1 cellular context compared by ENCODE assay signal in genomic region chr10:50219646-50220045, GRCh38.
A peak's percentile ranks its signal among the peaks of the same experiment; 100 is the strongest.
TF ChIP-seq lines count a peak whose summit lies in the region.

No MANE protein-coding gene starts in this region.

TF ChIP-seq in HepG2, 621 proteins besides CTCF, POLR2A, EP300 and RAD21 (continued from another document and continues in another):
- no peak for TF ChIP-seq ZNF337 (CRISPR knock-in tag; IDR thresholded peaks at IDR 0.05; ENCODE audit: borderline replicate concordance, low read depth)
- no peak for TF ChIP-seq ZBTB2 (CRISPR knock-in tag; IDR thresholded peaks at IDR 0.05; ENCODE audit: low read depth)
- no peak for TF ChIP-seq SIX4 (CRISPR knock-in tag; IDR thresholded peaks at IDR 0.05)
- TF ChIP-seq CREB3 (CRISPR knock-in tag; IDR thresholded peaks at IDR 0.05), result no peak
- peak; percentile 93 for TF ChIP-seq PPARG (CRISPR knock-in tag; conservative IDR thresholded peaks at IDR 0.05)
- peak; percentile 83 for TF ChIP-seq FOSL1 (CRISPR knock-in tag; IDR thresholded peaks at IDR 0.05; ENCODE audit: borderline replicate concordance)
- no peak for TF ChIP-seq ZNF792 (CRISPR knock-in tag; IDR thresholded peaks at IDR 0.05)
- TF ChIP-seq KDM5B (CRISPR knock-in tag; IDR thresholded peaks at IDR 0.05; ENCODE audit: borderline replicate concordance), result no peak
- TF ChIP-seq RFXAP (CRISPR knock-in tag; IDR thresholded peaks at IDR 0.05; ENCODE audit: borderline replicate concordance), result no peak
- no peak for TF ChIP-seq TBX2 (CRISPR knock-in tag; IDR thresholded peaks at IDR 0.05; ENCODE audit: borderline replicate concordance)
- peak; percentile 54; the same call in 1 of the 2 replicates for TF ChIP-seq HOMEZ (CRISPR knock-in tag; IDR thresholded peaks at IDR 0.05; ENCODE audit: low read depth)
- TF ChIP-seq PHF20 (CRISPR knock-in tag; IDR thresholded peaks at IDR 0.05), result no peak
- TF ChIP-seq TOPORS (CRISPR knock-in tag; IDR thresholded peaks at IDR 0.05), result no peak
- TF ChIP-seq ZNF740 (CRISPR knock-in tag; IDR thresholded peaks at IDR 0.05), result no peak
- TF ChIP-seq JUND (CRISPR knock-in tag; IDR thresholded peaks at IDR 0.05), result peak; percentile 73; the same call in 1 of the 2 replicates
- TF ChIP-seq RXRB (CRISPR knock-in tag; IDR thresholded peaks at IDR 0.05; ENCODE audit: borderline replicate concordance), result no peak; the same call in none of the 2 replicates
- TF ChIP-seq IRF2 (CRISPR knock-in tag; IDR thresholded peaks at IDR 0.05), result no peak
- TF ChIP-seq ARID5B (CRISPR knock-in tag; IDR thresholded peaks at IDR 0.05), result no peak
- TF ChIP-seq SRSF1 (optimal IDR thresholded peaks at IDR 0.05; ENCODE audit: low read depth, low read length), result no peak
- TF ChIP-seq YEATS4 (CRISPR knock-in tag; IDR thresholded peaks at IDR 0.05; ENCODE audit: borderline replicate concordance), result peak; percentile 37; the same call in 1 of the 2 replicates
- TF ChIP-seq HNRNPL (IDR thresholded peaks at IDR 0.05; ENCODE audit: low read depth, low read length), result no peak
- TF ChIP-seq ATF3 (CRISPR knock-in tag; IDR thresholded peaks at IDR 0.05), result 0 out of 2 replicates have a peak, but pooled peaks have one; percentile 32
- TF ChIP-seq ZNF781 (CRISPR knock-in tag; IDR thresholded peaks at IDR 0.05; ENCODE audit: borderline replicate concordance, not compliant biosample characterization), result no peak
- TF ChIP-seq SAP130 (CRISPR knock-in tag; IDR thresholded peaks at IDR 0.05; ENCODE audit: low read depth), result no peak
- TF ChIP-seq ARHGAP35 (CRISPR knock-in tag; IDR thresholded peaks at IDR 0.05; ENCODE audit: borderline replicate concordance), result no peak
- no peak for TF ChIP-seq HHEX (CRISPR knock-in tag; IDR thresholded peaks at IDR 0.05)
- TF ChIP-seq ZNF264 (CRISPR knock-in tag; IDR thresholded peaks at IDR 0.05), result no peak
- TF ChIP-seq IRF9 (CRISPR knock-in tag; IDR thresholded peaks at IDR 0.05; ENCODE audit: borderline replicate concordance), result no peak
- no peak for TF ChIP-seq ZNF549 (CRISPR knock-in tag; IDR thresholded peaks at IDR 0.05)
- peak; percentile 24; the same call in 1 of the 2 replicates for TF ChIP-seq MED1 (CRISPR knock-in tag; IDR thresholded peaks at IDR 0.05)
- no peak for TF ChIP-seq MAX (IDR thresholded peaks at IDR 0.05)
- TF ChIP-seq ZNF766 (CRISPR knock-in tag; IDR thresholded peaks at IDR 0.05; ENCODE audit: borderline replicate concordance), result no peak
- no peak for TF ChIP-seq ZNF776 (CRISPR knock-in tag; IDR thresholded peaks at IDR 0.05)
- TF ChIP-seq ZFP36 (IDR thresholded peaks at IDR 0.05; ENCODE audit: borderline replicate concordance, low read depth, low read length, partially characterized antibody), result peak; percentile 84
- TF ChIP-seq FOXM1 (CRISPR knock-in tag; IDR thresholded peaks at IDR 0.05), result 0 out of 2 replicates have a peak, but pooled peaks have one; percentile 28
- TF ChIP-seq IKZF4 (CRISPR knock-in tag; IDR thresholded peaks at IDR 0.05; ENCODE audit: borderline replicate concordance, low read depth, not compliant biosample characterization), result no peak
- no peak for TF ChIP-seq ELF1 (CRISPR knock-in tag; IDR thresholded peaks at IDR 0.05)
- no peak for TF ChIP-seq ZNF749 (CRISPR knock-in tag; IDR thresholded peaks at IDR 0.05; ENCODE audit: borderline replicate concordance)
- TF ChIP-seq ZNF414 (CRISPR knock-in tag; IDR thresholded peaks at IDR 0.05), result no peak
- no peak for TF ChIP-seq ZNF281 (CRISPR knock-in tag; IDR thresholded peaks at IDR 0.05; ENCODE audit: borderline replicate concordance)
- no peak for TF ChIP-seq GZF1 (CRISPR knock-in tag; IDR thresholded peaks at IDR 0.05)
